In the genomic region with DNA sequence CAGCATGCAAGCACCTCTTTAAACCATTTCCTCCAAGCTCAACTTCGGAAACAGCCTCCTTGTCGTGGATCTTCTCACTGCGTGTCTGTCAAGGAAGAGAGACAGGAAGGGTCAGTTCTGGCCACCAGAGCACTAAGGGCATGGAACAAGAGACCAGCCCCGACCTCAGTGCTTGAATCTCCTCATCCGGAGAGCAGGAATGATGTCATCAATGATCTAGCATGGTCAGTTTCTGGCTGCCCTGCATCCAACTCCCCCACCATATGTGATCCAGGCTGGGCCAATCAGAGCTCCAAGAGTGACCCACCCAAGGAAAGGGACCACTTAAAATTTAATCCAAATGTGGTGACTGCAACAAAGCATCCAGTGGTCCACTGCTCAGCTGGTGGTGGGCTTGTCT, we compare ENCODE assay signal across 8 cellular contexts.
"Had no signal": no experiment of that assay in that cellular context is flagged by ENCODE, and none has a peak within 500 bp of the region (broad histone marks: within the 10 kb centered on the region; RNA-seq: fewer than 3 reads in every experiment).

No MANE protein-coding gene starts in this region.

- H3K4me3 Mint-ChIP-seq: IgD-negative memory B cell had no signal

- H3K27ac ChIP-seq: GM23248, HL-60 had no signal

- H3K9me3 ChIP-seq: HAP-1 had no signal

- H3K4me1 ChIP-seq: HAP-1 had no signal

- H2AFZ ChIP-seq: GM23248 had no signal

- ATAC-seq: HCT116 had no signal

- H3K9me3 Mint-ChIP-seq: IgD-negative memory B cell had no signal

- DNase-seq: GM23248, GOT3, H7, KG1 had no signal

- H3K27me3 Mint-ChIP-seq: IgD-negative memory B cell had no signal

- H3K9ac ChIP-seq: GM23248 had no signal

- H3K4me3 ChIP-seq: GM23248, HAP-1 had no signal
